1 cellular context compared by ENCODE assay signal in genomic region chr1:155967410-155968400, GRCh38.
TF ChIP-seq lines count a peak whose summit lies in the region.

No MANE protein-coding gene starts in this region.

TF ChIP-seq in HepG2, 621 proteins besides CTCF, POLR2A, EP300 and RAD21 (continued from another document and continues in another):
- no peak for TF ChIP-seq ZHX2 (IDR thresholded peaks at IDR 0.05; ENCODE audit: low read depth)
- TF ChIP-seq ZHX2 (CRISPR knock-in tag; IDR thresholded peaks at IDR 0.05; ENCODE audit: borderline replicate concordance), result no peak
- TF ChIP-seq STAT6 (CRISPR knock-in tag; IDR thresholded peaks at IDR 0.05; ENCODE audit: borderline replicate concordance), result no peak
- TF ChIP-seq SNRNP70 (IDR thresholded peaks at IDR 0.05; ENCODE audit: low read depth, low read length), result no peak
- 0 out of 2 replicates have a peak, but pooled peaks have one; percentile 62 for TF ChIP-seq PCBP1 (IDR thresholded peaks at IDR 0.05; ENCODE audit: borderline replicate concordance, low read depth, low read length)
- TF ChIP-seq JARID2 (CRISPR knock-in tag; IDR thresholded peaks at IDR 0.05; ENCODE audit: insufficient replicate concordance), result no peak
- TF ChIP-seq FOXK2 (IDR thresholded peaks at IDR 0.05), result peak; percentile 47; the same call in 1 of the 2 replicates
- no peak for TF ChIP-seq HCFC1 (IDR thresholded peaks at IDR 0.05; ENCODE audit: low read depth, low read length)
- no peak for TF ChIP-seq ZBTB39 (CRISPR knock-in tag; IDR thresholded peaks at IDR 0.05)
- TF ChIP-seq ZNF788 (CRISPR knock-in tag; IDR thresholded peaks at IDR 0.05; ENCODE audit: borderline replicate concordance), result peak; percentile 78; the same call in 1 of the 2 replicates
- peak; percentile 84 for TF ChIP-seq GATAD2A (CRISPR knock-in tag; IDR thresholded peaks at IDR 0.05)
- TF ChIP-seq ZNF570 (CRISPR knock-in tag; IDR thresholded peaks at IDR 0.05; ENCODE audit: borderline replicate concordance), result no peak
- no peak for TF ChIP-seq ZNF775 (CRISPR knock-in tag; IDR thresholded peaks at IDR 0.05; ENCODE audit: borderline replicate concordance)
- TF ChIP-seq ADNP (CRISPR knock-in tag; IDR thresholded peaks at IDR 0.05), result no peak
- no peak for TF ChIP-seq MED8 (CRISPR knock-in tag; IDR thresholded peaks at IDR 0.05; ENCODE audit: insufficient replicate concordance)
- TF ChIP-seq ZFP62 (CRISPR knock-in tag; IDR thresholded peaks at IDR 0.05), result no peak
- TF ChIP-seq ZNF468 (CRISPR knock-in tag; IDR thresholded peaks at IDR 0.05), result no peak
- TF ChIP-seq ZFP90 (CRISPR knock-in tag; IDR thresholded peaks at IDR 0.05; ENCODE audit: borderline replicate concordance), result no peak; the same call in 1 of the 2 replicates
- TF ChIP-seq POLR2G (IDR thresholded peaks at IDR 0.05; ENCODE audit: low read depth, low read length), result no peak
- no peak for TF ChIP-seq NR3C1 (CRISPR knock-in tag; IDR thresholded peaks at IDR 0.05)
- no peak for TF ChIP-seq SMARCC2 (IDR thresholded peaks at IDR 0.05)
- TF ChIP-seq DR1 (CRISPR knock-in tag; IDR thresholded peaks at IDR 0.05), result no peak
- TF ChIP-seq ZNF30 (CRISPR knock-in tag; IDR thresholded peaks at IDR 0.05), result no peak
- TF ChIP-seq XRCC5 (optimal IDR thresholded peaks at IDR 0.05; ENCODE audit: low read length), result peak; percentile 28
- no peak for TF ChIP-seq RFX1 (IDR thresholded peaks at IDR 0.05)
- no peak for TF ChIP-seq BRD4 (CRISPR knock-in tag; IDR thresholded peaks at IDR 0.05)
- no peak for TF ChIP-seq RARG (CRISPR knock-in tag; IDR thresholded peaks at IDR 0.05; ENCODE audit: low read depth)
- TF ChIP-seq POGZ (CRISPR knock-in tag; IDR thresholded peaks at IDR 0.05), result no peak; the same call in 1 of the 2 replicates
- TF ChIP-seq RFXAP (CRISPR knock-in tag; IDR thresholded peaks at IDR 0.05; ENCODE audit: borderline replicate concordance), result no peak; the same call in 1 of the 2 replicates
- TF ChIP-seq E2F5 (CRISPR knock-in tag; conservative IDR thresholded peaks at IDR 0.05), result no peak
- no peak for TF ChIP-seq ZNF205 (CRISPR knock-in tag; IDR thresholded peaks at IDR 0.05)
- no peak for TF ChIP-seq SRF (IDR thresholded peaks at IDR 0.05; ENCODE audit: low read depth, low read length)
- TF ChIP-seq SNAPC5 (CRISPR knock-in tag; IDR thresholded peaks at IDR 0.05; ENCODE audit: borderline replicate concordance), result no peak
- TF ChIP-seq TCF7L2 (IDR thresholded peaks at IDR 0.05; ENCODE audit: low read depth, low read length), result no peak
- TF ChIP-seq PLRG1 (conservative IDR thresholded peaks at IDR 0.05), result no peak
- no peak for TF ChIP-seq MLLT10 (CRISPR knock-in tag; IDR thresholded peaks at IDR 0.05)
- no peak for TF ChIP-seq ZNF773 (CRISPR knock-in tag; IDR thresholded peaks at IDR 0.05; ENCODE audit: borderline replicate concordance)
- peak; percentile 74; the same call in 1 of the 2 replicates for TF ChIP-seq MLX (CRISPR knock-in tag; IDR thresholded peaks at IDR 0.05)
- TF ChIP-seq HMGXB3 (CRISPR knock-in tag; IDR thresholded peaks at IDR 0.05; ENCODE audit: borderline replicate concordance), result no peak
- peak; percentile 78 for TF ChIP-seq AHDC1 (CRISPR knock-in tag; IDR thresholded peaks at IDR 0.05; ENCODE audit: borderline replicate concordance)
- TF ChIP-seq ZNF598 (CRISPR knock-in tag; IDR thresholded peaks at IDR 0.05; ENCODE audit: borderline replicate concordance), result peak; percentile 73; the same call in 1 of the 2 replicates
